26 cellular contexts compared by ENCODE assay signal in the genomic region with DNA sequence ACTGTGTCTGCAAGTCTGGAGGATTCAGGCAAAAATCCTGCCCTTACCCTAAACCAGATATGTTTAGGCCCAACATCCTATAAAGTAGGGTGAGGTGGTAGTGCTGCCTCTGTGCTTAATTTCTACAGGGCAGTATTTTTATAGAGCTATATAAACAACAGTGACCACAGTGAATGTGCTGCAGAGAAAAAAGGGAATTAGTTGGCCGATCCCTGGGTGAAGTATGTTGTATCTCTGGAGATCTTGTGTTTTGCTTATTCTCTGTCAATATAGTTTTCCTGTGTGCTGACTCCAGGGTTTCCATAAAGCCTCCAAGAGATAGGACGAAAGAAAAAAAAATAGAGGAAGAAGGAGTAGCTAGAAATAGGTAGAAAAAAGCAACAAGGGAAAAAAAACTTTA.
DNase-seq lines count a peak whose midpoint lies in the region; ATAC-seq, FAIRE-seq and TF ChIP-seq lines count a peak whose summit lies in the region.
"Had no signal": no experiment of that assay in that cellular context is flagged by ENCODE, and none has a peak within 500 bp of the region (broad histone marks: within the 10 kb centered on the region; RNA-seq: fewer than 3 reads in every experiment).

No MANE protein-coding gene starts in this region.

- no peak overlapping the region for H4K8ac ChIP-seq in IMR-90 (ENCODE audit: low read depth in 2 of 2, low read length in 2 of 2)

- no peak overlapping the region for H4K91ac ChIP-seq in IMR-90 (ENCODE audit: insufficient read depth, low read depth, low read length)

- POLR2A ChIA-PET in IMR-90 (lab: Charles Lee; ENCODE audit: unreplicated experiment) = no interaction called here
- POLR2A ChIA-PET in T-cell (lab: Charles Lee) = no interaction called here

- no peak overlapping the region for H2BK15ac ChIP-seq in IMR-90 (ENCODE audit: low read depth, low read length)

- no peak for TF ChIP-seq CTCF in IMR-90 (conservative IDR thresholded peaks at IDR 0.05; ENCODE audit: low read depth, low read length)
- TF ChIP-seq CTCF in esophagus muscularis mucosa (IDR thresholded peaks at IDR 0.05) = no peak

- no peaks in the 10 kb centered on the region for H3K9me3 Mint-ChIP-seq in T-cell

- no peak overlapping the region for H3K4ac ChIP-seq in IMR-90 (ENCODE audit: low read depth, low read length)

- H3K23ac ChIP-seq in IMR-90 (ENCODE audit: low read depth, low read length) = no peak overlapping the region

- H2BK120ac ChIP-seq in IMR-90 (ENCODE audit: low read depth, low read length) = no peak overlapping the region

- CTCF ChIA-PET in IMR-90 (lab: Yijun Ruan, JAX) = no interaction called here
- CTCF ChIA-PET in T-cell (lab: Charles Lee) = no interaction called here

- no peak overlapping the region for H3K4me3 Mint-ChIP-seq in T-cell
- H3K4me3 Mint-ChIP-seq: CD14-positive monocyte had no signal

- no CpG with 5 or more reads among the region's 2 CpGs for WGBS in IMR-90 (ENCODE audit: extremely low coverage in 2 of 2, insufficient read length in 1 of 2), 2 experiments
- 44% methylated on average over 2 of the region's 2 CpGs for WGBS in esophagus muscularis mucosa
- WGBS in small intestine, 3 donors = 62 to 69% (median 69%) methylated on average over 2 of the region's 2 CpGs

- ATAC-seq in IMR-90 (ENCODE audit: low read depth) (peak; percentile 57), HG02610 (IDR thresholded peaks at IDR 0.05; ENCODE audit: unreplicated experiment) (no peak), T-cell (replicated peaks in 1 of 4) (no peak)
- ATAC-seq: HepG2 had no signal

- H3K4me1 ChIP-seq in IMR-90 (ENCODE audit: control insufficient read depth, insufficient read depth, low read length) (no peaks in the 10 kb centered on the region; the same call in 1 of the 2 replicates), esophagus muscularis mucosa (peaks cover 0 to 56% (median 48%) of the 10 kb centered on the region in 4 donors), muscle layer of colon (ENCODE audit: insufficient read depth, low read length) (peaks cover 51% of the 10 kb centered on the region), stomach smooth muscle (ENCODE audit: control insufficient read depth, insufficient read depth, low read length) (peaks cover 24% of the 10 kb centered on the region), small intestine (ENCODE audit: control insufficient read depth in 2 of 2, insufficient read depth in 1 of 2, low read depth in 1 of 2, low read length in 1 of 2) (no peaks in the 10 kb centered on the region)

- no peak for FAIRE-seq in small intestine (lab: Jason Lieb, UNC)
- FAIRE-seq: D721Med, HepG2 had no signal

- no peak for TF ChIP-seq POLR2A in IMR-90 (IDR thresholded peaks at IDR 0.05; ENCODE audit: low read depth, low read length)
- no peak for TF ChIP-seq POLR2A in esophagus muscularis mucosa (IDR thresholded peaks at IDR 0.05; ENCODE audit: low read depth)

- H3K14ac ChIP-seq in IMR-90 (replicated peaks; ENCODE audit: low read depth, low read length) = no peak overlapping the region

- H4K20me1 ChIP-seq in IMR-90 (ENCODE audit: insufficient read depth, low read length) = no peaks in the 10 kb centered on the region

- H2AK9ac ChIP-seq in IMR-90 (replicated peaks; ENCODE audit: low read depth, low read length, poor library complexity) = no peak overlapping the region

- BruUV-seq in IMR-90 (replicated peaks; lab: Mats Ljungman, UMichigan) = no TSS peak

- H3K9me3 ChIP-seq in IMR-90 (ENCODE audit: control insufficient read depth, insufficient read depth, low read length) (no peaks in the 10 kb centered on the region), esophagus muscularis mucosa (no peaks in the 10 kb centered on the region), muscle layer of colon (ENCODE audit: low read length) (no peaks in the 10 kb centered on the region), stomach smooth muscle (ENCODE audit: control insufficient read depth in 2 of 2, low read length in 2 of 2) (no peaks in the 10 kb centered on the region), small intestine (ENCODE audit: control insufficient read depth, low read depth) (no peaks in the 10 kb centered on the region)
- H3K9me3 ChIP-seq: SK-N-SH had no signal

- no peaks in the 10 kb centered on the region for H3K4me1 Mint-ChIP-seq in T-cell

- no peak for TF ChIP-seq RAD21 in IMR-90 (IDR thresholded peaks at IDR 0.05; ENCODE audit: low read length)

- H2AFZ ChIP-seq in IMR-90 (replicated peaks; ENCODE audit: low read length, poor library complexity) = no peak overlapping the region

- H3K9ac ChIP-seq in IMR-90 (ENCODE audit: low read depth, low read length) = no peak overlapping the region
- no peak overlapping the region for H3K9ac ChIP-seq in muscle layer of colon (ENCODE audit: low read length)
- no peak overlapping the region for H3K9ac ChIP-seq in stomach smooth muscle (ENCODE audit: low read length in 2 of 2)
- H3K9ac ChIP-seq: SK-N-SH had no signal

- no peak overlapping the region for H3K18ac ChIP-seq in IMR-90 (ENCODE audit: low read depth, low read length)

- intact Hi-C loops in IMR-90 (cut with micrococcal nuclease) (no loop called here), esophagus muscularis mucosa (cut with DNase I) (no loop called here)

- H3K36me3 Mint-ChIP-seq in T-cell = no peaks in the 10 kb centered on the region

- no peak overlapping the region for H2AK5ac ChIP-seq in IMR-90 (ENCODE audit: low read depth, low read length)

- no peaks in the 10 kb centered on the region for H3K79me1 ChIP-seq in IMR-90 (ENCODE audit: low read depth in 1 of 2, low read length in 2 of 2)

- H3K36me3 ChIP-seq in IMR-90 (ENCODE audit: control insufficient read depth, insufficient read depth, low read length) (no peaks in the 10 kb centered on the region), esophagus muscularis mucosa (no peaks in the 10 kb centered on the region), muscle layer of colon (ENCODE audit: insufficient read depth, low read length) (no peaks in the 10 kb centered on the region), stomach smooth muscle (ENCODE audit: control insufficient read depth in 2 of 2, insufficient read depth in 2 of 2, low read length in 2 of 2) (no peaks in the 10 kb centered on the region), small intestine (ENCODE audit: control insufficient read depth in 2 of 2, insufficient read depth in 2 of 2, low read length in 2 of 2) (no peaks in the 10 kb centered on the region)

- no peak overlapping the region for H2BK20ac ChIP-seq in IMR-90 (ENCODE audit: low read depth, low read length)

- no peak overlapping the region for H4K5ac ChIP-seq in IMR-90 (ENCODE audit: low read depth, low read length)

- TF ChIP-seq EP300 in esophagus muscularis mucosa (IDR thresholded peaks at IDR 0.05) = no peak

- H3K4me2 ChIP-seq in IMR-90 (ENCODE audit: low read depth, low read length) = no peak overlapping the region
- H3K4me2 ChIP-seq: SK-N-SH had no signal

- dilution Hi-C loops in IMR-90 (cut with HindIII; ENCODE audit: low sequenced_read_pairs, unreplicated experiment) = no loop called here

- H2BK5ac ChIP-seq in IMR-90 (ENCODE audit: low read depth, low read length, poor library complexity, severe bottlenecking) = no peak overlapping the region

- no peak overlapping the region for H3K56ac ChIP-seq in IMR-90 (ENCODE audit: extremely low read depth, insufficient read depth, low read length)

- no peak overlapping the region for H3K27ac Mint-ChIP-seq in T-cell
- H3K27ac Mint-ChIP-seq: CD14-positive monocyte had no signal

- H3K27ac ChIP-seq in IMR-90 (ENCODE audit: insufficient read depth, low read length) = no peak overlapping the region
- peak overlapping the region; percentile 16 to 74 (median 71) for H3K27ac ChIP-seq in esophagus muscularis mucosa (replicated peaks in 1 of 4)
- H3K27ac ChIP-seq in muscle layer of colon (ENCODE audit: low read depth, low read length) = peak overlapping the region; percentile 70
- peak overlapping the region; percentile 53 for H3K27ac ChIP-seq in stomach smooth muscle (ENCODE audit: low read length)
- H3K27ac ChIP-seq in small intestine (ENCODE audit: low read depth in 1 of 2, low read length in 1 of 2) = no peak overlapping the region
- H3K27ac ChIP-seq: RWPE1 had no signal

- H3K9me1 ChIP-seq in IMR-90 (ENCODE audit: insufficient read depth, low read length) = 0 out of 2 replicates have a peak, but pooled peaks cover 2% of the 10 kb centered on the region

- in situ Hi-C loops in IMR-90 (cut with MboI; ENCODE audit: low sequenced_read_pairs) = no loop called here

- H3K27me3 ChIP-seq in IMR-90 (ENCODE audit: control insufficient read depth, insufficient read depth, low read length) = peaks cover 13% of the 10 kb centered on the region
- H3K27me3 ChIP-seq in esophagus muscularis mucosa = no peaks in the 10 kb centered on the region
- no peaks in the 10 kb centered on the region for H3K27me3 ChIP-seq in muscle layer of colon (ENCODE audit: control insufficient read depth in 1 of 2, insufficient read depth in 2 of 2, low read length in 2 of 2)
- no peaks in the 10 kb centered on the region for H3K27me3 ChIP-seq in stomach smooth muscle (ENCODE audit: control insufficient read depth in 1 of 2, insufficient read depth in 2 of 2, low read length in 2 of 2)
- no peaks in the 10 kb centered on the region for H3K27me3 ChIP-seq in small intestine (ENCODE audit: control insufficient read depth in 2 of 2, insufficient read depth in 2 of 2, low read length in 2 of 2)

- H3K4me3 ChIP-seq in IMR-90 (ENCODE audit: insufficient read depth, low read depth, low read length) (no peak overlapping the region), esophagus muscularis mucosa (no peak overlapping the region), muscle layer of colon (ENCODE audit: low read depth in 1 of 2, low read length in 2 of 2) (no peak overlapping the region), stomach smooth muscle (ENCODE audit: low read length in 2 of 2) (no peak overlapping the region), small intestine (ENCODE audit: low read depth in 1 of 2, low read length in 2 of 2) (no peak overlapping the region)

- peak; percentile 12 for DNase-seq in IMR-90
- no peak for DNase-seq in esophagus muscularis mucosa (ENCODE audit: extremely low spot score)
- no peak for DNase-seq in small intestine
- no peak for DNase-seq in NCI-H2196 (lab: John Stamatoyannopoulos, UW; ENCODE audit: unreplicated experiment)
- no peak for DNase-seq in T-cell
- DNase-seq: DMS53; EL; GF-D8; H7; KBM-7; NCI-H1092; NCI-H1436 treated with DMSO at 0.1 percent for 48 hours; NCI-H1930; NCI-H226; NCI-H510A treated with DMSO at 0.1 percent for 48 hours; NCI-H774; NK-92 treated with Interleukin-12 subunit alpha and Interleukin-12 subunit beta, amount 100 ng/mL, for 24 hours; SIG-M5; SK-N-SH had no signal

- H3K27me3 Mint-ChIP-seq in T-cell = peaks cover 5 to 25% of the 10 kb centered on the region in 2 donors

TF ChIP-seq in IMR-90, 13 proteins besides CTCF, POLR2A, EP300 and RAD21 (continues in another document):
- TF ChIP-seq SMC3 (IDR thresholded peaks at IDR 0.05; ENCODE audit: low read depth, low read length) (no peak), CEBPB (IDR thresholded peaks at IDR 0.05; ENCODE audit: low read depth, low read length) (no peak), RCOR1 (IDR thresholded peaks at IDR 0.05; ENCODE audit: insufficient replicate concordance, low read length) (no peak), RFX5 (IDR thresholded peaks at IDR 0.05; ENCODE audit: low read depth, low read length) (no peak), NFE2L2 (IDR thresholded peaks at IDR 0.05; ENCODE audit: low read depth, low read length) (no peak), MAZ (IDR thresholded peaks at IDR 0.05; ENCODE audit: borderline replicate concordance, low read depth, low read length) (no peak)

Comparison
In these comparisons a context has a peak if more than half of its experiments do, and no peak if none do; other contexts are left out.
1. H3K27ac ChIP-seq: peak in esophagus muscularis mucosa (4 of 4), muscle layer of colon (single experiment) and stomach smooth muscle (single experiment); none in IMR-90 (single experiment) and small intestine (0 of 2).